Comparison of ENCODE assay signal across 26 cellular contexts in the genomic region with DNA sequence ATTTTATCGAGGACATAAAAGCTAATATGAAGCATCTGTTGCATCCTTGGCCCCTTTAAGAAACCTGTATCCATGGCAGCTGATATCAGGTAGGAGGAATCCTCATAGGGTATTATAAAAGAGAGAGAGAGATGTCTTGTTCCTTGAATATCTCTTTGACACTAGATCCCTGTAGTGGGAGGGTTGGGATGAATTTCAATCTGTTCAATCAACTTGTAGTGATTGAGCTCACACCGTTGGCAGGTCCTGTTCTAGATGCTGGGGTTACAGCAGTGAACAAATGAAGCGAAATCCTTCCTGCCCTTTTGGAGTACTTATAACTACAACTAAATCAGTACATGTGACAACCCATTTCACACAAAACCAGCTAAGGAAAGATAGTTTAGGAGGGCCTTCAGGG.
"Had no signal": no experiment of that assay in that cellular context is flagged by ENCODE, and none has a peak within 500 bp of the region (broad histone marks: within the 10 kb centered on the region; RNA-seq: fewer than 3 reads in every experiment).

No MANE protein-coding gene starts in this region.

- H3K9me3 ChIP-seq: left ventricle myocardium inferior, ovary, stomach, thoracic aorta, tibial artery, upper lobe of right lung, uterus had no signal

- ATAC-seq: natural killer cell; right cardiac atrium; sciatic nerve; stimulated activated naive B cell treated with anti-CD40 and anti-IgM and Interleukin-4, amounts not matched to agents 10 μg/mL and 1 μg/mL and 100 μg/mL, for 72 hours; stimulated activated naive CD8-positive, alpha-beta T cell treated with anti-CD3 and anti-CD28 coated beads, Interleukin-15, Interleukin-2, amounts not matched to agents 100 U/mL and 50 U/mL, for 24 hours; upper lobe of right lung had no signal

- H3K36me3 Mint-ChIP-seq: mesothelial cell of epicardium; naive B cell; natural killer cell; stimulated activated naive B cell treated with anti-CD40 and anti-IgM and Interleukin-4, amounts not matched to agents 10 μg/mL and 1 μg/mL and 100 μg/mL, for 72 hours had no signal

- H3K27ac Mint-ChIP-seq: mesothelial cell of epicardium; naive B cell; natural killer cell; nephron progenitor cell; progenitor cell of endocrine pancreas; stimulated activated naive B cell treated with anti-CD40 and anti-IgM and Interleukin-4, amounts not matched to agents 10 μg/mL and 1 μg/mL and 100 μg/mL, for 72 hours had no signal

- H3K27me3 ChIP-seq: ovary, stomach, tibial artery, uterus had no signal

- DNase-seq: islet precursor cell; left ventricle myocardium inferior; mesendoderm; naive B cell; natural killer cell; nephron progenitor cell; ovary; retina; right cardiac atrium; stimulated activated CD4-positive, alpha-beta T cell treated with anti-CD3 and anti-CD28 coated beads, Interleukin-12 subunit alpha, Interleukin-12 subunit beta, amount 100 ng/mL, for 4 hours; stimulated activated CD4-positive, alpha-beta T cell treated with anti-CD3 and anti-CD28 coated beads, Interleukin-15, amount 100 ng/mL, for 24 hours; stimulated activated CD4-positive, alpha-beta T cell treated with anti-CD3 and anti-CD28 coated beads, Interleukin-2, amount 100 ng/mL, for 24 hours; stimulated activated CD4-positive, alpha-beta T cell treated with anti-CD3 and anti-CD28 coated beads, Interleukin-4, amount 100 ng/mL, for 1 hour; stimulated activated naive B cell treated with anti-CD40 and anti-IgM and Interleukin-4, amounts not matched to agents 10 μg/mL and 1 μg/mL and 100 μg/mL, for 72 hours; stimulated activated naive CD8-positive, alpha-beta T cell treated with anti-CD3 and anti-CD28 coated beads, Interleukin-15, Interleukin-2, amounts not matched to agents 100 U/mL and 50 U/mL, for 24 hours; stomach; tibial artery; trophoblast cell; upper lobe of right lung; uterus had no signal

- H3K27ac ChIP-seq: left ventricle myocardium inferior, ovary, stomach, thoracic aorta, tibial artery, upper lobe of right lung, uterus had no signal

- H3K4me3 ChIP-seq: left ventricle myocardium inferior, lung, ovary, skin epidermis, stomach, thoracic aorta, tibial artery, upper lobe of right lung, uterus had no signal

- H3K9me3 Mint-ChIP-seq: natural killer cell; nephron progenitor cell; stimulated activated naive B cell treated with anti-CD40 and anti-IgM and Interleukin-4, amounts not matched to agents 10 μg/mL and 1 μg/mL and 100 μg/mL, for 72 hours had no signal

- H3K4me3 Mint-ChIP-seq: mesothelial cell of epicardium; naive B cell; natural killer cell; nephron progenitor cell; stimulated activated naive B cell treated with anti-CD40 and anti-IgM and Interleukin-4, amounts not matched to agents 10 μg/mL and 1 μg/mL and 100 μg/mL, for 72 hours had no signal

- H3K4me1 ChIP-seq: tibial artery, upper lobe of right lung, uterus had no signal

- H3K36me3 ChIP-seq: left ventricle myocardium inferior, ovary, stomach, thoracic aorta, tibial artery, upper lobe of right lung, uterus had no signal

- H3K4me1 Mint-ChIP-seq: naive B cell; natural killer cell; stimulated activated naive B cell treated with anti-CD40 and anti-IgM and Interleukin-4, amounts not matched to agents 10 μg/mL and 1 μg/mL and 100 μg/mL, for 72 hours had no signal
